Comparison of ENCODE assay signal across 13 cellular contexts in genomic region chr3:181782306-181782924, GRCh38.
DNase-seq lines count a peak whose midpoint lies in the region; ATAC-seq and TF ChIP-seq lines count a peak whose summit lies in the region.
"Had no signal": no experiment of that assay in that cellular context is flagged by ENCODE, and none has a peak within 500 bp of the region (broad histone marks: within the 10 kb centered on the region; RNA-seq: fewer than 3 reads in every experiment).

No MANE protein-coding gene starts in this region.

- no peaks in the 10 kb centered on the region for H3K9me3 ChIP-seq in HCT116 (ENCODE audit: control insufficient read depth in 1 of 2, insufficient read depth in 1 of 2, low read depth in 1 of 2, low read length in 2 of 2)
- no peaks in the 10 kb centered on the region for H3K9me3 ChIP-seq in SK-N-MC (ENCODE audit: low read depth, low read length)
- no peaks in the 10 kb centered on the region for H3K9me3 ChIP-seq in prostate gland
- H3K9me3 ChIP-seq: Caco-2 had no signal

- H3K27me3 ChIP-seq in HCT116 (ENCODE audit: insufficient read depth, low read length) (no peaks in the 10 kb centered on the region), prostate gland (replicated peaks; ENCODE audit: insufficient read depth) (no peaks in the 10 kb centered on the region)

- POLR2A ChIA-PET in HCT116 (lab: Charles Lee) = no interaction called here

- no peak for DNase-seq in HCT116 (ENCODE audit: low read depth, low spot score)
- no peak for DNase-seq in SK-N-MC (ENCODE audit: low read depth, low spot score)
- DNase-seq in fibroblast of pulmonary artery (ENCODE audit: low read depth) = peak; percentile 66
- DNase-seq in pulmonary artery endothelial cell (ENCODE audit: low read depth, low spot score) = peak; percentile 10
- no peak for DNase-seq in prostate gland (ENCODE audit: low spot score)
- DNase-seq in left ventricle myocardium superior = no peak
- DNase-seq: activated CD4-positive, alpha-beta T cell treated with anti-CD3 and anti-CD28 coated beads, Interleukin-2, amount 10 ng/mL, durations not matched to agents 7 days and 5 days; activated naive CD4-positive, alpha-beta T cell treated with anti-CD3 and anti-CD28 coated beads, Interleukin-2, amount 50 U/mL, for 16 hours; Caco-2; effector memory CD4-positive, alpha-beta T cell; NCI-H2227 treated with DMSO at 0.1 percent for 48 hours had no signal

- BruUV-seq in HCT116 (replicated peaks; lab: Mats Ljungman, UMichigan) = no TSS peak

- H3K79me2 ChIP-seq in HCT116 (ENCODE audit: insufficient read depth, low read length) = no peaks in the 10 kb centered on the region

- TF ChIP-seq CTCF in HCT116 (IDR thresholded peaks at IDR 0.05 in 2 of 3, conservative IDR thresholded peaks at IDR 0.05 in 1 of 3; ENCODE audit: borderline replicate concordance in 1 of 3, insufficient read depth in 1 of 3, low read depth in 2 of 3, low read length in 2 of 3) = no peak
- TF ChIP-seq CTCF in fibroblast of pulmonary artery (IDR thresholded peaks at IDR 0.05; ENCODE audit: low read length, missing control alignments) = no peak
- no peak for TF ChIP-seq CTCF in prostate gland (IDR thresholded peaks at IDR 0.05)

- H3K4me1 ChIP-seq in HCT116 (ENCODE audit: control insufficient read depth in 1 of 2, insufficient read depth in 2 of 2, low read length in 2 of 2) = peaks cover 0 to 10% of the 10 kb centered on the region in 2 experiments; a peak in 2 of 4 replicates
- no peaks in the 10 kb centered on the region for H3K4me1 ChIP-seq in prostate gland (replicated peaks)

- RAD21 ChIA-PET in HCT116 (lab: Charles Lee; ENCODE audit: low non-redundant PET in 1 of 2, low total read pairs in 2 of 2, uncharacterized antibody in 2 of 2, unreplicated experiment in 2 of 2) = no interaction called here

- TF ChIP-seq RAD21 in HCT116 (IDR thresholded peaks at IDR 0.05; ENCODE audit: low read depth) = no peak

- H3K9ac ChIP-seq in HCT116 (ENCODE audit: low read length) (peak overlapping the region; percentile 25; the same call in 1 of the 2 replicates), SK-N-MC (ENCODE audit: insufficient read length) (peak overlapping the region; percentile 56)

- CTCF ChIA-PET in HCT116 (lab: Charles Lee) = no interaction called here

- peak overlapping the region; percentile 100 for H2AFZ ChIP-seq in HCT116 (ENCODE audit: low read depth, low read length, poor library complexity, severe bottlenecking)

- intact Hi-C loops in HCT116 (cut with micrococcal nuclease) = no loop called here
- intact Hi-C loops in prostate gland (cut with DNase I) = no loop called here
- intact Hi-C loops in left ventricle myocardium superior (cut with micrococcal nuclease) = no loop called here

- ATAC-seq in HCT116 (peak; percentile 38; the same call in 1 of the 2 replicates), HG02610 (IDR thresholded peaks at IDR 0.05; ENCODE audit: unreplicated experiment) (no peak), GM18868 (IDR thresholded peaks at IDR 0.05; ENCODE audit: unreplicated experiment) (no peak), left ventricle myocardium superior (no peak)

- H3K27ac ChIP-seq in HCT116 (ENCODE audit: low read depth, low read length) (no peak overlapping the region), SK-N-MC (peak overlapping the region; percentile 77), prostate gland (no peak overlapping the region)

- peak overlapping the region; percentile 56 for H3K4me2 ChIP-seq in HCT116 (ENCODE audit: low read length)

- H3K9me2 ChIP-seq in HCT116 (ENCODE audit: insufficient read depth) = 0 out of 2 replicates have a peak, but pooled peaks cover 2% of the 10 kb centered on the region

- no peaks in the 10 kb centered on the region for H4K20me1 ChIP-seq in HCT116 (ENCODE audit: insufficient read depth)

- 38% methylated on average over 1 of the region's 1 CpG for WGBS in prostate gland

- H3K4me3 ChIP-seq in HCT116 (replicated peaks in 1 of 2; ENCODE audit: low read depth in 1 of 2, low read length in 2 of 2) (peak overlapping the region in 1 of 2 experiments; percentile 4; a peak in 1 of 4 replicates), SK-N-MC (peak overlapping the region; percentile 55), fibroblast of pulmonary artery (replicated peaks; ENCODE audit: low read depth, low read length) (no peak overlapping the region), prostate gland (no peak overlapping the region)

- no peak for TF ChIP-seq POLR2A in HCT116 (IDR thresholded peaks at IDR 0.05; ENCODE audit: borderline replicate concordance, extremely low read depth, insufficient read depth, insufficient read length)
- no peak for TF ChIP-seq POLR2A in prostate gland (IDR thresholded peaks at IDR 0.05)

- H3K36me3 ChIP-seq in HCT116 (ENCODE audit: control insufficient read depth in 1 of 2, insufficient read depth in 2 of 2, low read length in 2 of 2) (no peaks in the 10 kb centered on the region), SK-N-MC (ENCODE audit: insufficient read depth, low read length) (no peaks in the 10 kb centered on the region), prostate gland (no peaks in the 10 kb centered on the region)

TF ChIP-seq in HCT116, 20 proteins besides CTCF, POLR2A, EP300 and RAD21:
- TF ChIP-seq ZFX (IDR thresholded peaks at IDR 0.05) (no peak), FOSL1 (IDR thresholded peaks at IDR 0.05; ENCODE audit: low read depth) (peak; percentile 37), TCF7L2 (IDR thresholded peaks at IDR 0.05; ENCODE audit: borderline replicate concordance, extremely low read depth, insufficient read depth, insufficient read length) (no peak)

Comparison
In these comparisons a context has a peak if more than half of its experiments do, and no peak if none do; other contexts are left out.
1. DNase-seq: peak in fibroblast of pulmonary artery (single experiment) and pulmonary artery endothelial cell (single experiment); none in HCT116 (single experiment), SK-N-MC (single experiment), prostate gland (single experiment) and left ventricle myocardium superior (single experiment).